In genomic region chr3:40920041-40920440, GRCh38 we compare ENCODE assay signal across 13 cellular contexts.
DNase-seq lines count a peak whose midpoint lies in the region; ATAC-seq and TF ChIP-seq lines count a peak whose summit lies in the region.
"Had no signal": no experiment of that assay in that cellular context is flagged by ENCODE, and none has a peak within 500 bp of the region (broad histone marks: within the 10 kb centered on the region; RNA-seq: fewer than 3 reads in every experiment).

No MANE protein-coding gene starts in this region.

- peak; percentile 61 for ATAC-seq in GM21786 (IDR thresholded peaks at IDR 0.05; ENCODE audit: unreplicated experiment)

- H3K4me3 ChIP-seq in OCI-LY3 (ENCODE audit: low read length), result no peak overlapping the region
- H3K4me3 ChIP-seq in endodermal cell (ENCODE audit: low read length), result no peak overlapping the region
- no peak overlapping the region for H3K4me3 ChIP-seq in dorsolateral prefrontal cortex
- H3K4me3 ChIP-seq: prostate gland had no signal

- H3K79me2 ChIP-seq in OCI-LY3 (ENCODE audit: low read length), result no peaks in the 10 kb centered on the region

- intact Hi-C loops in dorsolateral prefrontal cortex (cut with DNase I), result no loop called here

- H3K9ac ChIP-seq in OCI-LY3 (ENCODE audit: low read length) (no peak overlapping the region), endodermal cell (ENCODE audit: extremely low read depth, low read length, poor library complexity, severe bottlenecking) (no peak overlapping the region)

- H3K9me3 ChIP-seq in OCI-LY3 (ENCODE audit: insufficient read depth, low read length) (peaks cover 3% of the 10 kb centered on the region; the same call in 1 of the 2 replicates), endodermal cell (ENCODE audit: control insufficient read depth, low read length) (peaks cover 9% of the 10 kb centered on the region)
- H3K9me3 ChIP-seq: prostate gland had no signal

- peaks cover 5% of the 10 kb centered on the region for H3K36me3 Mint-ChIP-seq in endodermal cell (ENCODE audit: low read depth)

- H3K27ac Mint-ChIP-seq in endodermal cell, result no peak overlapping the region

- H3K4me1 Mint-ChIP-seq in endodermal cell, result peaks cover 17% of the 10 kb centered on the region

- no peak overlapping the region for H2AFZ ChIP-seq in OCI-LY3 (ENCODE audit: low read depth, low read length)

- no peaks in the 10 kb centered on the region for H3K27me3 ChIP-seq in OCI-LY3 (ENCODE audit: low read depth, low read length)
- H3K27me3 ChIP-seq in endodermal cell (ENCODE audit: control insufficient read depth, insufficient read depth, low read length, poor library complexity, severe bottlenecking), result no peaks in the 10 kb centered on the region
- no peaks in the 10 kb centered on the region for H3K27me3 ChIP-seq in dorsolateral prefrontal cortex

- WGBS in endodermal cell (ENCODE audit: insufficient coverage in 1 of 2, insufficient read length in 1 of 2), 2 experiments, result 53 to 63% methylated on average over 2 of the region's 2 CpGs

- no peak overlapping the region for H3K4me3 Mint-ChIP-seq in endodermal cell

- no peaks in the 10 kb centered on the region for H3K36me3 ChIP-seq in OCI-LY3 (replicated peaks; ENCODE audit: low read depth, low read length)
- no peaks in the 10 kb centered on the region for H3K36me3 ChIP-seq in endodermal cell (ENCODE audit: control insufficient read depth, insufficient read depth, low read length)
- H3K36me3 ChIP-seq: prostate gland, WERI-Rb-1 had no signal

- no peaks in the 10 kb centered on the region for H3K27me3 Mint-ChIP-seq in endodermal cell (ENCODE audit: insufficient read depth)

- no peak overlapping the region for H3K27ac ChIP-seq in OCI-LY3 (ENCODE audit: low read length)
- no peak overlapping the region for H3K27ac ChIP-seq in endodermal cell (ENCODE audit: low read depth, low read length)
- H3K27ac ChIP-seq in dorsolateral prefrontal cortex, result no peak overlapping the region
- H3K27ac ChIP-seq: prostate gland, WERI-Rb-1 had no signal

- TF ChIP-seq CTCF in OCI-LY3 (IDR thresholded peaks at IDR 0.05; ENCODE audit: low read depth, low read length), result no peak
- TF ChIP-seq CTCF in endodermal cell (conservative IDR thresholded peaks at IDR 0.05), result no peak
- TF ChIP-seq CTCF in dorsolateral prefrontal cortex (IDR thresholded peaks at IDR 0.05 in 54 of 56, conservative IDR thresholded peaks at IDR 0.05 in 2 of 56; ENCODE audit: low read depth in 1 of 56, partially characterized antibody in 56 of 56), result no peak

- peak overlapping the region; percentile 36 for H3K4me2 ChIP-seq in OCI-LY3 (ENCODE audit: low read length)

- H4K20me1 ChIP-seq in OCI-LY3 (ENCODE audit: insufficient read depth, low read length), result no peaks in the 10 kb centered on the region

- H3K4me1 ChIP-seq in OCI-LY3 (ENCODE audit: low read length) (peaks cover 24% of the 10 kb centered on the region), endodermal cell (ENCODE audit: control insufficient read depth, insufficient read depth, low read length) (no peaks in the 10 kb centered on the region)
- H3K4me1 ChIP-seq: prostate gland had no signal

- DNase-seq in endodermal cell, result peak; percentile 56
- peak; percentile 28 for DNase-seq in non-pigmented ciliary epithelial cell (ENCODE audit: low read depth)
- DNase-seq in anterior cingulate cortex (lab: John Stamatoyannopoulos, UW), result no peak
- DNase-seq in ecto neural progenitor cell (ENCODE audit: low spot score), result no peak
- DNase-seq in LoVo (ENCODE audit: low spot score), result no peak
- DNase-seq in dorsolateral prefrontal cortex, result no peak
- DNase-seq: midbrain, NCI-H524, SIG-M5, WERI-Rb-1 had no signal

- peaks cover 8% of the 10 kb centered on the region for H3K9me3 Mint-ChIP-seq in endodermal cell

Comparison
In these comparisons a context has a peak if more than half of its experiments do, and no peak if none do; other contexts are left out.
1. DNase-seq: peak in endodermal cell (single experiment) and non-pigmented ciliary epithelial cell (single experiment); none in anterior cingulate cortex (0 of 58), ecto neural progenitor cell (single experiment), LoVo (single experiment) and dorsolateral prefrontal cortex (0 of 10).